In the genomic region with DNA sequence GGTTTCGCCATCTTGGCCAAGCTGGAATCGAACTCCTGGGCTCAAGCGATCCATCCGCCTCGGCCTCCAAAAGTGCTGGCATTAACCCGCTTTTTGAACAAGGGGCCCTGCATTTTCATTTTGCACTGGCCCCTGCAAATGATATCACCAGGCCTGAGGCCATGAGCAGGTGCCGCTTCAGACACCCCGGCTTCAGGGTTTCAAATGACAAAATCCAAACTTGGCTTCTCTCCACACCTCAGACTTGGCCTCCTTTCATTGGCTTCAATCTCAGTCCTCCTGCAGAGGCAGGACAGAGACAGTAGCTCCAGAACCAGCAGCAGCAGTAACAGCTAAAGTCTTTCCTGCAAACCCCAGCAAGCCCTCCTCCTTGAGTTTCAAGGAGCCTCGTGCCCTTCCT, we compare ENCODE assay signal across 1 cellular context.
TF ChIP-seq lines count a peak whose summit lies in the region.

No MANE protein-coding gene starts in this region.

TF ChIP-seq in IMR-90, 13 proteins besides CTCF, POLR2A, EP300 and RAD21 (continued from another document):
- TF ChIP-seq, protein P1, sequence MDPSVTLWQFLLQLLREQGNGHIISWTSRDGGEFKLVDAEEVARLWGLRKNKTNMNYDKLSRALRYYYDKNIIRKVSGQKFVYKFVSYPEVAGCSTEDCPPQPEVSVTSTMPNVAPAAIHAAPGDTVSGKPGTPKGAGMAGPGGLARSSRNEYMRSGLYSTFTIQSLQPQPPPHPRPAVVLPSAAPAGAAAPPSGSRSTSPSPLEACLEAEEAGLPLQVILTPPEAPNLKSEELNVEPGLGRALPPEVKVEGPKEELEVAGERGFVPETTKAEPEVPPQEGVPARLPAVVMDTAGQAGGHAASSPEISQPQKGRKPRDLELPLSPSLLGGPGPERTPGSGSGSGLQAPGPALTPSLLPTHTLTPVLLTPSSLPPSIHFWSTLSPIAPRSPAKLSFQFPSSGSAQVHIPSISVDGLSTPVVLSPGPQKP (IDR thresholded peaks at IDR 0.05; ENCODE audit: borderline replicate concordance, low read depth, low read length): no peak
- TF ChIP-seq SMC3 (IDR thresholded peaks at IDR 0.05; ENCODE audit: low read depth, low read length) (no peak), RFX5 (IDR thresholded peaks at IDR 0.05; ENCODE audit: low read depth, low read length) (no peak), BHLHE40 (IDR thresholded peaks at IDR 0.05; ENCODE audit: low read depth, low read length) (no peak)
